ENCODE assay signal across 21 cellular contexts in the genomic region with DNA sequence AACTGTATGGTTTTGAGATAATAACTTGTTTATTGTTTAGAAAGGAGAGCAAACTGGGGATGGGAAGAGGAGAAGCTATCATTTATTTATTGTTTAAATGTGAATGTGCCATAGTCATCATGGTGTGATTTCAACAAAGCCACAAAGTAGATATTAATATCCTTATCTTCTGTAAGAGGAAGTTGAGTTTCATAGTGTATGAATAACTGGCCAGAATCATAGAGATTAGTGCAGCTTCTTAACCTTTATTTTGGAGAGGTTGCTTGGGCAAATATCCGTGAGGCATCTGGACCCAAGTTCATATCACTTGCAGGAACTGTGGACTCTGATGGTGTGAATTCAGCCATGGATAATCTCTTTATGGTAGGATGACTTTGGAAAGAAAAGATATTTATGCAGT. TPM values are rescaled to one million over a fixed set of nuclear protein-coding genes. Genes with fewer than 3 reads are reported as not detected.
"Had no signal": no experiment of that assay in that cellular context is flagged by ENCODE, and none has a peak within 500 bp of the region (broad histone marks: within the 10 kb centered on the region; RNA-seq: fewer than 3 reads in every experiment).

No MANE protein-coding gene starts in this region.

- H3K27ac ChIP-seq: cardiac muscle cell, esophagus squamous epithelium, lower lobe of right lung, neural progenitor cell, ovary, sigmoid colon, stomach, thoracic aorta, WERI-Rb-1 had no signal

- H3K36me3 ChIP-seq: cardiac muscle cell, esophagus squamous epithelium, lower lobe of right lung, neural progenitor cell, ovary, sigmoid colon, stomach, thoracic aorta, WERI-Rb-1 had no signal

- H3K4me3 Mint-ChIP-seq: activated CD8-positive, alpha-beta T cell treated with anti-CD3 and anti-CD28 coated beads for 36 hours; activated T-helper 1 cell treated with anti-CD3 and anti-CD28 coated beads, Interleukin-12 subunit alpha, Interleukin-12 subunit beta, Interleukin-2, Interleukin-4 antibody, amounts not matched to agents 30 ng/mL and 10 ng/mL and 1 ng/mL, durations not matched to agents 14 hours and 24 hours and 36 hours; immature natural killer cell; mesothelial cell of epicardium; neural progenitor cell had no signal

- H3K4me1 Mint-ChIP-seq: immature natural killer cell, mesothelial cell of epicardium, neural progenitor cell had no signal

- H3K9me3 Mint-ChIP-seq: activated T-helper 1 cell treated with anti-CD3 and anti-CD28 coated beads, Interleukin-12 subunit alpha, Interleukin-12 subunit beta, Interleukin-2, Interleukin-4 antibody, amounts not matched to agents 30 ng/mL and 10 ng/mL and 1 ng/mL, durations not matched to agents 14 hours and 24 hours and 36 hours; immature natural killer cell had no signal

- H3K4me1 ChIP-seq: esophagus squamous epithelium, lower lobe of right lung, neural progenitor cell, sigmoid colon, stomach had no signal

- ATAC-seq: activated CD8-positive, alpha-beta T cell treated with anti-CD3 and anti-CD28 coated beads for 36 hours; lower lobe of right lung had no signal

- H3K36me3 Mint-ChIP-seq: mesothelial cell of epicardium, neural progenitor cell had no signal

- H3K9ac ChIP-seq: neural progenitor cell had no signal

- H3K4me2 ChIP-seq: neural progenitor cell had no signal

- H2AFZ ChIP-seq: neural progenitor cell had no signal

- DNase-seq: activated CD4-positive, alpha-beta T cell treated with anti-CD3 and anti-CD28 coated beads for 4 hours; activated CD8-positive, alpha-beta memory T cell treated with anti-CD3 and anti-CD28 coated beads, Interleukin-2, amount 50 U/mL, for 4 hours; activated CD8-positive, alpha-beta T cell treated with anti-CD3 and anti-CD28 coated beads for 36 hours; activated naive CD4-positive, alpha-beta T cell; esophagus squamous epithelium; foreskin fibroblast; glutamatergic neuron; immature natural killer cell; lower lobe of right lung; ovary; sigmoid colon; stimulated activated CD4-positive, alpha-beta T cell treated with anti-CD3 and anti-CD28 coated beads, Interleukin-2, amount 100 ng/mL, for 48 hours; stimulated activated CD8-positive, alpha-beta memory T cell treated with anti-CD3 and anti-CD28 coated beads, Interleukin-4, amount 100 ng/mL, for 48 hours; stomach; WERI-Rb-1 had no signal

- H3K9me3 ChIP-seq: esophagus squamous epithelium, lower lobe of right lung, ovary, thoracic aorta had no signal

- H3K27ac Mint-ChIP-seq: activated CD8-positive, alpha-beta T cell treated with anti-CD3 and anti-CD28 coated beads for 36 hours; activated T-helper 1 cell treated with anti-CD3 and anti-CD28 coated beads, Interleukin-12 subunit alpha, Interleukin-12 subunit beta, Interleukin-2, Interleukin-4 antibody, amounts not matched to agents 30 ng/mL and 10 ng/mL and 1 ng/mL, durations not matched to agents 14 hours and 24 hours and 36 hours; immature natural killer cell; mesothelial cell of epicardium; neural progenitor cell had no signal

- H3K4me3 ChIP-seq: cardiac muscle cell, esophagus squamous epithelium, lower lobe of right lung, neural progenitor cell, ovary, sigmoid colon, stomach, thoracic aorta had no signal

- H3K27me3 ChIP-seq: cardiac muscle cell, neural progenitor cell, ovary, sigmoid colon, stomach had no signal

RNA-seq across cellular contexts. Expression of a gene that starts 26.8 kb away (rescaled TPM):
- total RNA-seq: activated CD8-positive, alpha-beta T cell treated with anti-CD3 and anti-CD28 coated beads for 36 hours; activated T-helper 1 cell treated with anti-CD3 and anti-CD28 coated beads, Interleukin-12 subunit alpha, Interleukin-12 subunit beta, Interleukin-2, Interleukin-4 antibody, amounts not matched to agents 30 ng/mL and 10 ng/mL and 1 ng/mL, durations not matched to agents 14 hours and 24 hours and 36 hours; myocyte had no signal
